8 cellular contexts compared by ENCODE assay signal in the genomic region with DNA sequence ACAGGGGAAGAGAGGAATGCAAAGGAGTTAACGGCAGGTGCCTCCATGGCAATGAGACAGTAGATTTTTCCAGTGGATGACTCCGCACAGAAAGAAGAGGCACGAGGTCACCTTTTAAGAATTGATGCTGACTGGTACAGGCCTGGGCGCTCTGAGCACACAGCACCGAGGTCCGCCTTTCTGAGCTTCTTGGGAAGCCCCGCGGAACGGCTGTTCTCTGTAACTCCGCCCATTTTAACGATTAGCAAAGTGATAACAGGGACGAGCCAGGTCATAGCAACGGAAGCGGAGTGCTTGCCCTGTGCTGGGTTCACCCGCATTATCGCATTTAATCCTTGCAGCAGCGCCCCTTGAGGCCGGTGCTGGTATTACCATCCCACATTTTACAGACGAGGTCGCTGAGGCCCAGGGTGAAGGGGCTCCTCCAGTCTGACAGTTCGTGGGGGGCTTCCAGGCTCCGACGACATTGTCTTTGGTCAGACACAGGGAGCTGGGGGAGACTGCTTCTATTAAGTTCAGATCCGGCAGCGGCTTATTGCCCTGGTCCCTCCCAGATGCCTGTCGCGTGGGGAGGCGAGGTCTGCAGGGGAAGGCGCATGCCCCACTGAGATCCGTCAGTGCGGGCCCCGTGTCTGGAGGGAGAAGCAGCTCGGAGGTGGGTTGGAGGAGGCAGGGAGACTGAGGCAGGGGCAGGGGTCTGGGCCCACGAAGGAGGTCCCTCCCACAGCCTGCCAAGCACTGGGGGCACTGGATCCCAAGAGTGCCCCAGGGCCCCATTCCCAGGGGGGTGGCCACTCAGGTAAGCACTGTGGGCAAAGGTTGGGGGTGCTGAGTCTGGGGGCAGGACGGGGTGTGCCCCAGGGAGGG. TPM values are rescaled to one million over a fixed set of nuclear protein-coding genes. Genes with fewer than 3 reads are reported as not detected.
A peak's percentile ranks its signal among the peaks of the same experiment; 100 is the strongest.
DNase-seq lines count a peak whose midpoint lies in the region; ATAC-seq and TF ChIP-seq lines count a peak whose summit lies in the region.

No MANE protein-coding gene starts in this region.

- H3K36me3 Mint-ChIP-seq in chondrocyte (ENCODE audit: low read depth): no peaks in the 10 kb centered on the region

- CTCF ChIA-PET in BJ (lab: Yijun Ruan, JAX): interaction anchor here (0.5 to 4.1 kb wide), 32 partner anchors 11 to 441 kb away, joined by 3 to 37 read pairs (median 4); no protein-coding TSS in a partner anchor

- no peaks in the 10 kb centered on the region for H3K9me3 Mint-ChIP-seq in chondrocyte (ENCODE audit: low read depth)

- H3K9me3 ChIP-seq in right lobe of liver: no peaks in the 10 kb centered on the region

- H3K4me3 ChIP-seq in BJ (ENCODE audit: low read depth, low read length) (no peak overlapping the region), right lobe of liver (peak overlapping the region in 2 of 3 donors; percentile 28 to 43)

- H3K4me3 Mint-ChIP-seq in chondrocyte (ENCODE audit: unreplicated experiment): peak overlapping the region; percentile 45

- ATAC-seq in GM21515 (IDR thresholded peaks at IDR 0.05; ENCODE audit: unreplicated experiment) (peak; percentile 33), right lobe of liver (peak; percentile 76 to 85 (median 84)), HG03097 (IDR thresholded peaks at IDR 0.05; ENCODE audit: low FRiP score, unreplicated experiment) (no peak)

- peak; percentile 42 for TF ChIP-seq POLR2A in right lobe of liver (IDR thresholded peaks at IDR 0.05)

- H3K27me3 Mint-ChIP-seq in chondrocyte (ENCODE audit: low read depth): peaks cover 2% of the 10 kb centered on the region

- H3K36me3 ChIP-seq in BJ (ENCODE audit: control insufficient read depth, insufficient read depth, low read length) (no peaks in the 10 kb centered on the region), right lobe of liver (no peaks in the 10 kb centered on the region)

- H3K4me1 ChIP-seq in right lobe of liver: peaks cover 0 to 26% (median 5%) of the 10 kb centered on the region in 4 donors

- DNase-seq in BJ (ENCODE audit: low read depth) (no peak), NCI-H2196 (lab: John Stamatoyannopoulos, UW; ENCODE audit: unreplicated experiment) (peak; percentile 79), chondrocyte (ENCODE audit: low spot score) (peak; percentile 87), right lobe of liver (peak; percentile 73 to 88 (median 86))
- peak; percentile 80 to 86 for DNase-seq in activated CD4-positive, alpha-beta T cell treated with anti-CD3 and anti-CD28 coated beads for 24 hours (ENCODE audit: low read depth in 2 of 2)
- DNase-seq in stimulated activated CD4-positive, alpha-beta T cell treated with anti-CD3 and anti-CD28 coated beads, Interleukin-4, amount 100 ng/mL, for 4 hours: peak; percentile 74 to 78

- H3K27ac ChIP-seq in right lobe of liver: peak overlapping the region; percentile 66 to 95 (median 88)

- intact Hi-C loops in right lobe of liver (cut with DNase I): no loop called here

- WGBS in right lobe of liver (ENCODE audit: insufficient coverage, low coverage, low lambda C conversion rate, missing lambda C conversion rate): 12% methylated on average over 20 of the region's 35 CpGs

- H3K27ac Mint-ChIP-seq in chondrocyte (ENCODE audit: unreplicated experiment): no peak overlapping the region

- TF ChIP-seq CTCF in BJ (IDR thresholded peaks at IDR 0.05; ENCODE audit: insufficient read depth, low read depth, low read length) (peak; percentile 89), chondrocyte (IDR thresholded peaks at IDR 0.05) (peak; percentile 93), right lobe of liver (IDR thresholded peaks at IDR 0.05) (peak; percentile 91 to 96 (median 94))

- H3K4me1 Mint-ChIP-seq in chondrocyte (ENCODE audit: low read depth): peaks cover 10% of the 10 kb centered on the region

- H3K27me3 ChIP-seq in BJ (ENCODE audit: control insufficient read depth, insufficient read depth, low read length) (no peaks in the 10 kb centered on the region; the same call in 1 of the 2 replicates), right lobe of liver (no peaks in the 10 kb centered on the region)

- POLR2A ChIA-PET in BJ (lab: Charles Lee): no interaction called here

RNA-seq across cellular contexts. Expression of gene HMCN2, which starts 22.3 kb away (rescaled TPM):
- polyA plus RNA-seq in BJ (2011; rRNA removed): not detected in 2 replicates
- under 0.01 TPM in 1 of 2 replicates, not detected in the other for polyA minus RNA-seq in BJ (2011; rRNA and poly(A)+ RNA removed)
- total RNA-seq in chondrocyte: 0.05 to 0.36 TPM (median 0.10 TPM) in 3 replicates
- total RNA-seq in right lobe of liver: 1 to 10 TPM in 4 of 6 experiments, under 1 TPM in 2; 0.31 to 2.0 (median 1.1) TPM
